Comparison of ENCODE assay signal across 16 cellular contexts in genomic region chr1:39310015-39310414, GRCh38.
"Had no signal": no experiment of that assay in that cellular context is flagged by ENCODE, and none has a peak within 500 bp of the region (broad histone marks: within the 10 kb centered on the region; RNA-seq: fewer than 3 reads in every experiment).

No MANE protein-coding gene starts in this region.

- H3K4me1 ChIP-seq: gastrocnemius medialis, left ventricle myocardium inferior had no signal

- H3K27me3 ChIP-seq: adrenal gland, gastrocnemius medialis, ovary, stomach had no signal

- DNase-seq: activated CD4-positive, alpha-beta T cell treated with anti-CD3 and anti-CD28 coated beads, Interleukin-2, amount 10 ng/mL, durations not matched to agents 7 days and 5 days; activated naive CD4-positive, alpha-beta T cell treated with anti-CD3 and anti-CD28 coated beads for 36 hours; adrenal gland; central memory CD4-positive, alpha-beta T cell; cortex of kidney; effector memory CD4-positive, alpha-beta T cell; gastrocnemius medialis; kidney; left ventricle myocardium inferior; ovary; stimulated activated CD4-positive, alpha-beta T cell treated with anti-CD3 and anti-CD28 coated beads, Interleukin-4, amount 100 ng/mL, for 24 hours; stomach; T-helper 1 cell had no signal

- H3K27ac ChIP-seq: adrenal gland, gastrocnemius medialis, left ventricle myocardium inferior, ovary, stomach, thoracic aorta had no signal

- H3K4me1 Mint-ChIP-seq: WTC11 had no signal

- H3K9me3 Mint-ChIP-seq: activated CD4-positive, alpha-beta T cell treated with anti-CD3 and anti-CD28 coated beads, Interleukin-2, amount 10 ng/mL, durations not matched to agents 7 days and 5 days; activated naive CD4-positive, alpha-beta T cell treated with anti-CD3 and anti-CD28 coated beads for 36 hours; memory B cell; WTC11 had no signal

- H3K36me3 ChIP-seq: ovary had no signal

- H3K4me3 ChIP-seq: adrenal gland, gastrocnemius medialis, left ventricle myocardium inferior, ovary, stomach, thoracic aorta had no signal

- H3K9me3 ChIP-seq: adrenal gland, gastrocnemius medialis, left ventricle myocardium inferior, ovary, stomach, thoracic aorta had no signal

- ATAC-seq: gastrocnemius medialis, WTC11 had no signal

- H3K4me3 Mint-ChIP-seq: activated CD4-positive, alpha-beta T cell treated with anti-CD3 and anti-CD28 coated beads, Interleukin-2, amount 10 ng/mL, durations not matched to agents 7 days and 5 days; activated naive CD4-positive, alpha-beta T cell treated with anti-CD3 and anti-CD28 coated beads for 36 hours; memory B cell; WTC11 had no signal

- H3K27ac Mint-ChIP-seq: activated CD4-positive, alpha-beta T cell treated with anti-CD3 and anti-CD28 coated beads, Interleukin-2, amount 10 ng/mL, durations not matched to agents 7 days and 5 days; activated naive CD4-positive, alpha-beta T cell treated with anti-CD3 and anti-CD28 coated beads for 36 hours; memory B cell; WTC11 had no signal

- H3K27me3 Mint-ChIP-seq: activated CD4-positive, alpha-beta T cell treated with anti-CD3 and anti-CD28 coated beads, Interleukin-2, amount 10 ng/mL, durations not matched to agents 7 days and 5 days; memory B cell had no signal

- FAIRE-seq: kidney had no signal
